ENCODE assay signal across 8 cellular contexts in genomic region chr12:6914246-6914947, GRCh38. TPM values are rescaled to one million over a fixed set of nuclear protein-coding genes. Genes with fewer than 3 reads are reported as not detected.
DNase-seq lines count a peak whose midpoint lies in the region; ATAC-seq and TF ChIP-seq lines count a peak whose summit lies in the region.

ENO2 (plus strand) TSS chr12:6914580; CDS start chr12:6915833, 1,253 bp downstream.

- WGBS in right cardiac atrium: under 1% methylated on average over 68 of the region's 68 CpGs

- peaks cover 9 to 14% (median 14%) of the 10 kb centered on the region in 3 donors for H3K4me1 Mint-ChIP-seq in IgD-negative memory B cell
- H3K4me1 Mint-ChIP-seq in T-helper 17 cell: peaks cover 39% of the 10 kb centered on the region

- ATAC-seq in GM19452 (IDR thresholded peaks at IDR 0.05; ENCODE audit: unreplicated experiment) (peak; percentile 68), T-helper 17 cell (peak; percentile 94), right cardiac atrium (peak; percentile 89 to 92)

- H3K27me3 ChIP-seq in right cardiac atrium (ENCODE audit: control insufficient read depth, insufficient read depth) (no peaks in the 10 kb centered on the region), rectal smooth muscle tissue (ENCODE audit: control insufficient read depth, insufficient read depth, low read length) (no peaks in the 10 kb centered on the region), uterus (no peaks in the 10 kb centered on the region)

- H3K27ac ChIP-seq in right cardiac atrium (ENCODE audit: low read length) (peak within 1 kb of the TSS; percentile 54), rectal smooth muscle tissue (ENCODE audit: low read depth, low read length) (peak within 1 kb of the TSS; percentile 85), uterus (peak within 1 kb of the TSS; percentile 88)

- intact Hi-C loops in right cardiac atrium (cut with DNase I): no loop called here
- intact Hi-C loops in uterus (cut with DNase I; ENCODE audit: low total_unique reads): no loop called here

- no peak for TF ChIP-seq CTCF in uterus (IDR thresholded peaks at IDR 0.05)

- H3K4me3 Mint-ChIP-seq in IgD-negative memory B cell: peak within 1 kb of the TSS; percentile 90 to 99 (median 94)
- H3K4me3 Mint-ChIP-seq in T-helper 17 cell: peak within 1 kb of the TSS; percentile 98

- no peaks in the 10 kb centered on the region for H3K4me1 ChIP-seq in right cardiac atrium (ENCODE audit: control insufficient read depth, insufficient read depth, low read length)
- peaks cover 8% of the 10 kb centered on the region for H3K4me1 ChIP-seq in rectal smooth muscle tissue (ENCODE audit: control insufficient read depth, insufficient read depth, low read length)
- H3K4me1 ChIP-seq in uterus: no peaks in the 10 kb centered on the region

- H3K4me3 ChIP-seq in right cardiac atrium (ENCODE audit: low read length) (peak within 1 kb of the TSS; percentile 91), rectal smooth muscle tissue (ENCODE audit: low read length) (peak within 1 kb of the TSS; percentile 84), uterus (peak within 1 kb of the TSS; percentile 64 to 72)

- H3K9me3 Mint-ChIP-seq in IgD-negative memory B cell: no peaks in the 10 kb centered on the region

- TF ChIP-seq POLR2A in uterus (IDR thresholded peaks at IDR 0.05): peak in 1 of 2 donors; percentile 57

- H3K36me3 Mint-ChIP-seq in IgD-negative memory B cell: peaks cover 1% of the 10 kb centered on the region
- peaks cover 5% of the 10 kb centered on the region for H3K36me3 Mint-ChIP-seq in T-helper 17 cell (ENCODE audit: low read depth)

- H3K27ac Mint-ChIP-seq in IgD-negative memory B cell: peak within 1 kb of the TSS; percentile 82 to 95 (median 92)
- peak within 1 kb of the TSS; percentile 85 for H3K27ac Mint-ChIP-seq in T-helper 17 cell

- H3K36me3 ChIP-seq in rectal smooth muscle tissue (ENCODE audit: control insufficient read depth, insufficient read depth, low read length) (peaks cover 2% of the 10 kb centered on the region), uterus (no peaks in the 10 kb centered on the region)

- peak within 1 kb of the TSS; percentile 74 for H3K9ac ChIP-seq in rectal smooth muscle tissue (ENCODE audit: low read length)

- H3K9me3 ChIP-seq in T-helper 17 cell (ENCODE audit: control insufficient read depth, low read length, poor library complexity, severe bottlenecking) (no peaks in the 10 kb centered on the region), right cardiac atrium (ENCODE audit: control insufficient read depth, low read length) (no peaks in the 10 kb centered on the region), uterus (no peaks in the 10 kb centered on the region)

- H3K27me3 Mint-ChIP-seq in IgD-negative memory B cell: peaks cover 4% of the 10 kb centered on the region
- H3K27me3 Mint-ChIP-seq in T-helper 17 cell: no peaks in the 10 kb centered on the region

- DNase-seq in CD1c-positive myeloid dendritic cell (ENCODE audit: extremely low spot score): peak; percentile 77
- DNase-seq in T-helper 17 cell: peak; percentile 71 to 88 (median 83)
- peak in 50 of 56 donors; percentile 23 to 87 (median 70) for DNase-seq in amygdala (lab: John Stamatoyannopoulos, UW)
- peak; percentile 87 to 93 (median 92) for DNase-seq in right cardiac atrium
- DNase-seq in uterus: peak; percentile 80 to 83

RNA-seq across cellular contexts. Expression of gene ENO2, which starts in this region (rescaled TPM):
- 21.7 TPM for polyA plus RNA-seq in IgD-negative memory B cell
- total RNA-seq in T-helper 17 cell: 10 to 100 TPM; 80.2 to 80.7 TPM
- total RNA-seq in right cardiac atrium: 10 to 100 TPM; 29.6 to 42.1 (median 35.8) TPM
- polyA plus RNA-seq in right cardiac atrium: 17.8 TPM
- 10 to 100 TPM in 3 of 4 donors, 1 to 10 TPM in 1; 9.7 to 84.7 (median 24.4) TPM for total RNA-seq in uterus

Comparison
In these comparisons a context has a peak if more than half of its experiments do, and no peak if none do; other contexts are left out.
1. Peak in every context shown above with its lines: DNase-seq, ATAC-seq, H3K4me3 ChIP-seq and H3K27ac ChIP-seq.